In genomic region chr17:4970273-4970672, GRCh38 we compare ENCODE assay signal across 2 cellular contexts.
TF ChIP-seq lines count a peak whose summit lies in the region.

No MANE protein-coding gene starts in this region.

TF ChIP-seq in GM23338, 12 proteins besides CTCF, POLR2A, EP300 and RAD21:
- TF ChIP-seq STAT1 (IDR thresholded peaks at IDR 0.05; ENCODE audit: unreplicated experiment) (no peak), JUNB (IDR thresholded peaks at IDR 0.05; ENCODE audit: unreplicated experiment) (no peak), EZH2 (IDR thresholded peaks at IDR 0.05; ENCODE audit: low read depth, unreplicated experiment) (no peak), ZNF331 (CRISPR knock-in tag; IDR thresholded peaks at IDR 0.05; ENCODE audit: low read depth) (no peak), ZNF114 (CRISPR knock-in tag; IDR thresholded peaks at IDR 0.05) (no peak), NANOG (IDR thresholded peaks at IDR 0.05; ENCODE audit: borderline replicate concordance) (no peak), CREB1 (CRISPR knock-in tag; IDR thresholded peaks at IDR 0.05; ENCODE audit: low read depth) (no peak), POLR2AphosphoS5 (IDR thresholded peaks at IDR 0.05; ENCODE audit: low read depth) (no peak; the same call in 1 of the 2 replicates), EZH2phosphoT487 (IDR thresholded peaks at IDR 0.05; ENCODE audit: unreplicated experiment) (no peak), REST (IDR thresholded peaks at IDR 0.05; ENCODE audit: unreplicated experiment) (no peak), ZNF462 (CRISPR knock-in tag; IDR thresholded peaks at IDR 0.05) (no peak), ETS1 (IDR thresholded peaks at IDR 0.05) (no peak)
TF ChIP-seq in GM23338: peak in this region for 0.

TF ChIP-seq in H1, 55 proteins besides CTCF, POLR2A, EP300 and RAD21:
- no peak for TF ChIP-seq NRF1 (IDR thresholded peaks at IDR 0.05; ENCODE audit: low read depth, low read length)
- TF ChIP-seq SIN3A (conservative IDR thresholded peaks at IDR 0.05 in 1 of 2, IDR thresholded peaks at IDR 0.05 in 1 of 2; ENCODE audit: low read depth in 1 of 2, low read length in 2 of 2) = no peak
- TF ChIP-seq EZH2 (IDR thresholded peaks at IDR 0.05; ENCODE audit: low read depth, low read length, severe bottlenecking) = no peak
- TF ChIP-seq TCF12 (IDR thresholded peaks at IDR 0.05; ENCODE audit: low read depth, low read length) = no peak
- TF ChIP-seq HDAC6 (IDR thresholded peaks at IDR 0.05; ENCODE audit: low read depth, low read length) = no peak
- no peak for TF ChIP-seq POU5F1 (IDR thresholded peaks at IDR 0.05; ENCODE audit: low read depth, low read length)
- no peak for TF ChIP-seq RBBP5 (IDR thresholded peaks at IDR 0.05; ENCODE audit: borderline replicate concordance, low read depth, low read length)
- no peak for TF ChIP-seq CEBPB (IDR thresholded peaks at IDR 0.05; ENCODE audit: low read depth, low read length)
- TF ChIP-seq MAFK (IDR thresholded peaks at IDR 0.05; ENCODE audit: low read depth, low read length) = no peak
- TF ChIP-seq E2F6 (IDR thresholded peaks at IDR 0.05) = no peak
- TF ChIP-seq SP1 (IDR thresholded peaks at IDR 0.05; ENCODE audit: low read depth, low read length) = no peak
- TF ChIP-seq BRCA1 (IDR thresholded peaks at IDR 0.05; ENCODE audit: low read depth, low read length) = no peak
- TF ChIP-seq CBX8 (IDR thresholded peaks at IDR 0.05; ENCODE audit: borderline replicate concordance, low read depth, low read length) = no peak
- no peak for TF ChIP-seq SAP30 (IDR thresholded peaks at IDR 0.05; ENCODE audit: insufficient read depth, insufficient replicate concordance, low read length)
- TF ChIP-seq GABPA (IDR thresholded peaks at IDR 0.05; ENCODE audit: borderline replicate concordance, insufficient read depth, low read length) = no peak
- TF ChIP-seq SP2 (IDR thresholded peaks at IDR 0.05; ENCODE audit: low read length) = no peak
- TF ChIP-seq USF2 (IDR thresholded peaks at IDR 0.05; ENCODE audit: low read length) = no peak
- no peak for TF ChIP-seq SIX5 (IDR thresholded peaks at IDR 0.05; ENCODE audit: low read depth, low read length)
- TF ChIP-seq ZNF274 (IDR thresholded peaks at IDR 0.05; ENCODE audit: borderline replicate concordance, extremely low read depth, low read length) = no peak
TF ChIP-seq in H1: peak in this region for 0.
